In genomic region chr3:152203677-152204076, GRCh38 we compare ENCODE assay signal across 8 cellular contexts.
DNase-seq lines count a peak whose midpoint lies in the region; ATAC-seq, FAIRE-seq and TF ChIP-seq lines count a peak whose summit lies in the region.

No MANE protein-coding gene starts in this region.

- intact Hi-C loops in CD8-positive, alpha-beta T cell (cut with DNase I, micrococcal nuclease), result loop anchor here (2.0 to 5.0 kb wide), 4 partner anchors 15 to 64 kb away; partner anchors contain the start of gene MBNL1 (in 1 of the 2)
- intact Hi-C loops in dorsolateral prefrontal cortex (cut with DNase I), result no loop called here
- intact Hi-C loops in pancreas (cut with DNase I), result no loop called here

- H3K9me3 Mint-ChIP-seq in CD8-positive, alpha-beta T cell, result no peaks in the 10 kb centered on the region

- peak; percentile 29 for FAIRE-seq in pancreas (lab: Jason Lieb, UNC)

- H3K4me1 ChIP-seq in CD8-positive, alpha-beta T cell (ENCODE audit: insufficient read depth, low read length), result peaks cover 60% of the 10 kb centered on the region
- H3K4me1 ChIP-seq in pancreas, result peaks cover 0 to 14% (median 9%) of the 10 kb centered on the region in 3 donors

- H3K27me3 ChIP-seq in CD8-positive, alpha-beta T cell (ENCODE audit: insufficient read depth, low read length), result no peaks in the 10 kb centered on the region
- H3K27me3 ChIP-seq in dorsolateral prefrontal cortex (no peaks in the 10 kb centered on the region), pancreas (no peaks in the 10 kb centered on the region)

- no peaks in the 10 kb centered on the region for H3K36me3 Mint-ChIP-seq in CD8-positive, alpha-beta T cell

- H3K4me3 Mint-ChIP-seq in CD8-positive, alpha-beta T cell, result peak overlapping the region; percentile 73

- peak overlapping the region; percentile 25 for H3K27ac ChIP-seq in CD8-positive, alpha-beta T cell (ENCODE audit: low read depth, low read length)
- H3K27ac ChIP-seq in dorsolateral prefrontal cortex (peak overlapping the region in 32 of 59 donors; percentile 1 to 74 (median 34)), pancreas (peak overlapping the region in 2 of 4 donors; percentile 3 to 26)

- DNase-seq in CD8-positive, alpha-beta T cell, result no peak
- DNase-seq in NB4 (ENCODE audit: low read depth), result peak; percentile 29
- no peak for DNase-seq in dorsolateral prefrontal cortex
- DNase-seq in pancreas, result no peak
- DNase-seq in NCI-H1694 (lab: John Stamatoyannopoulos, UW), result no peak
- DNase-seq in NCI-H748 (lab: John Stamatoyannopoulos, UW; ENCODE audit: unreplicated experiment), result no peak
- DNase-seq in globus pallidus (ENCODE audit: low spot score), result no peak

- no peaks in the 10 kb centered on the region for H3K27me3 Mint-ChIP-seq in CD8-positive, alpha-beta T cell (ENCODE audit: low read depth)

- TF ChIP-seq CTCF in CD8-positive, alpha-beta T cell (IDR thresholded peaks at IDR 0.05), result no peak
- no peak for TF ChIP-seq CTCF in NB4 (IDR thresholded peaks at IDR 0.05; ENCODE audit: low read depth, low read length)
- TF ChIP-seq CTCF in dorsolateral prefrontal cortex (IDR thresholded peaks at IDR 0.05 in 54 of 56, conservative IDR thresholded peaks at IDR 0.05 in 2 of 56; ENCODE audit: low read depth in 1 of 56, partially characterized antibody in 56 of 56), result no peak
- no peak for TF ChIP-seq CTCF in pancreas (IDR thresholded peaks at IDR 0.05)

- POLR2A ChIA-PET in CD8-positive, alpha-beta T cell (lab: Charles Lee), result interaction anchor here (0.7 to 7.0 kb wide), 9 partner anchors 9 to 84 kb away, joined by 3 to 45 read pairs (median 4); partner anchors contain the start of gene MBNL1

- no peaks in the 10 kb centered on the region for H3K36me3 ChIP-seq in CD8-positive, alpha-beta T cell (ENCODE audit: insufficient read depth, low read length)
- H3K36me3 ChIP-seq in pancreas, result no peaks in the 10 kb centered on the region

- 39 to 40% methylated on average over 1 of the region's 1 CpG for WGBS in pancreas, 2 donors

- CTCF ChIA-PET in CD8-positive, alpha-beta T cell (lab: Charles Lee), result interaction anchor here (0.7 to 1.7 kb wide), 4 partner anchors 10 to 52 kb away, joined by 3 to 8 read pairs (median 3); no protein-coding TSS in a partner anchor

- ATAC-seq in CD8-positive, alpha-beta T cell, result no peak
- peak in 2 of 4 donors; percentile 9 to 35 for ATAC-seq in pancreas
- ATAC-seq in GM21423 (IDR thresholded peaks at IDR 0.05; ENCODE audit: unreplicated experiment), result no peak

- peak overlapping the region; percentile 89 for H3K27ac Mint-ChIP-seq in CD8-positive, alpha-beta T cell

- H3K9me3 ChIP-seq in CD8-positive, alpha-beta T cell (ENCODE audit: low read length), result no peaks in the 10 kb centered on the region
- no peaks in the 10 kb centered on the region for H3K9me3 ChIP-seq in pancreas

- peak overlapping the region; percentile 31 for H3K4me3 ChIP-seq in CD8-positive, alpha-beta T cell (ENCODE audit: low read depth, low read length)
- H3K4me3 ChIP-seq in NB4 (ENCODE audit: low read depth, low read length) (peak overlapping the region; percentile 77), dorsolateral prefrontal cortex (peak overlapping the region in 28 of 59 donors; percentile 1 to 44 (median 24)), pancreas (peak overlapping the region in 2 of 4 donors; percentile 2 to 6)

- no peak for TF ChIP-seq POLR2A in NB4 (IDR thresholded peaks at IDR 0.05; ENCODE audit: extremely low read depth, insufficient read length)

- H3K4me1 Mint-ChIP-seq in CD8-positive, alpha-beta T cell (ENCODE audit: low read depth), result peaks cover 74% of the 10 kb centered on the region

Comparison
In these comparisons a context has a peak if more than half of its experiments do, and no peak if none do; other contexts are left out.
1. intact Hi-C loops: an anchor here in CD8-positive, alpha-beta T cell (2.0 to 5.0 kb wide); none called in dorsolateral prefrontal cortex and pancreas.